In genomic region chr15:77529394-77530159, GRCh38 we compare ENCODE assay signal across 2 cellular contexts.
TF ChIP-seq lines count a peak whose summit lies in the region.

No MANE protein-coding gene starts in this region.

TF ChIP-seq in IMR-90, 13 proteins besides CTCF, POLR2A, EP300 and RAD21:
- no peak for TF ChIP-seq CEBPB (IDR thresholded peaks at IDR 0.05; ENCODE audit: low read depth, low read length)
- no peak for TF ChIP-seq MXI1 (IDR thresholded peaks at IDR 0.05; ENCODE audit: borderline replicate concordance, low read depth, low read length)
- no peak for TF ChIP-seq RFX5 (IDR thresholded peaks at IDR 0.05; ENCODE audit: low read depth, low read length)
- no peak for TF ChIP-seq RCOR1 (IDR thresholded peaks at IDR 0.05; ENCODE audit: insufficient replicate concordance, low read length)
- no peak for TF ChIP-seq CHD1 (IDR thresholded peaks at IDR 0.05; ENCODE audit: low read depth, low read length)
- no peak for TF ChIP-seq FOS (IDR thresholded peaks at IDR 0.05; ENCODE audit: low read depth, low read length)

TF ChIP-seq in WTC11, 78 proteins besides CTCF, POLR2A, EP300 and RAD21:
- TF ChIP-seq PRRX2 (CRISPR knock-in tag; IDR thresholded peaks at IDR 0.05): no peak
- TF ChIP-seq IRF1 (CRISPR knock-in tag; IDR thresholded peaks at IDR 0.05): no peak
- no peak for TF ChIP-seq CBFB (CRISPR knock-in tag; IDR thresholded peaks at IDR 0.05; ENCODE audit: low read depth)
- no peak for TF ChIP-seq GTF2I (CRISPR knock-in tag; conservative IDR thresholded peaks at IDR 0.05)
- no peak for TF ChIP-seq ZBTB21 (CRISPR knock-in tag; IDR thresholded peaks at IDR 0.05; ENCODE audit: borderline replicate concordance)
- TF ChIP-seq ZBTB43 (CRISPR knock-in tag; IDR thresholded peaks at IDR 0.05): no peak
